ENCODE assay signal across 8 cellular contexts in the genomic region with DNA sequence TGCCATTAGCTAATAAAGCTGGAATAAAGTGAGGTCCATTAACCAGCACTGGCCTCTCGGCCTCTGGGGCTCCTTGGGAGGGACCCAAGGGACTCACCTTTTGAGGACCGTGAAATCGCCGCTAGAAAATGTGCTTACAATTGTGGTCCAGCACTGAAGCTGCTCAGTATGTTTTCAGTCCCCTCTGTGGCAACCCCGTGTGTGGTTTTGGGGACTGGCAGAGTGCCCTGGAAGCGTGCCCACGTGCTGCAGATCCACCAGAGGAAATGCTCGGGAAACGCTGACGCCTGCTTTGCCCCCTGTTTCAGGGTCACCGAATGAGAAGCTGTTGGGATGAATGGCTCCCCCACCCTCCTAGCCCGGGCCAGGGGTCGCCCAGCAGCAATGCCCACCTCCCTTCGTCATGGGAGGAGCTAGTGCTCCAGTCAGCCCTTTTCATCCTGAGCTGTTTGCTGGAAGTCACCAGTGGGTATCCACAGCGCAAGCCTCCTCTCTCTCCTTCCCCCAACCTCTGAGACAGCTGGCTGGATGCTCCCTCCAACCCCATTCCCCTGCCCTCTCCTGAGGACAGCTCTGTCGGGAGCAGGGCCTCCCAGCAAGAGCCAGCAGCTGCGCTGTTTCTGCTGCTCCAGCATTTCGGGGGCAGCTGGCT. TPM values are rescaled to one million over a fixed set of nuclear protein-coding genes. Genes with fewer than 3 reads are reported as not detected.
A peak's percentile ranks its signal among the peaks of the same experiment; 100 is the strongest.
DNase-seq lines count a peak whose midpoint lies in the region; ATAC-seq and TF ChIP-seq lines count a peak whose summit lies in the region.

No MANE protein-coding gene starts in this region.

- H3K4ac ChIP-seq in H9 (ENCODE audit: low read depth, low read length), result no peak overlapping the region

- no peak for TF ChIP-seq EP300 in ovary (IDR thresholded peaks at IDR 0.05)

- WGBS in GM23248 (ENCODE audit: low coverage in 1 of 2, low lambda C conversion rate in 2 of 2, missing lambda C conversion rate in 2 of 2), 2 experiments, result 13 to 14% methylated on average over 18 of the region's 18 CpGs
- WGBS in ovary, 3 donors, result 3 to 6% (median 4%) methylated on average over 18 of the region's 18 CpGs
- WGBS in H9 (ENCODE audit: extremely low coverage, insufficient read length, low lambda C conversion rate), result no CpG with 5 or more reads among the region's 18 CpGs

- no peak overlapping the region for H2BK15ac ChIP-seq in H9 (ENCODE audit: low read depth, low read length)

- H2BK5ac ChIP-seq in H9 (ENCODE audit: insufficient read length, low read length), result no peak overlapping the region

- H2BK12ac ChIP-seq in H9 (ENCODE audit: insufficient read length, low read depth, low read length), result no peak overlapping the region

- no peak overlapping the region for H2BK20ac ChIP-seq in H9 (ENCODE audit: low read depth, low read length, poor library complexity, severe bottlenecking)

- DNase-seq in GM23248 (peak; percentile 78), activated B cell treated with CpG ODN at 0.5 μM for 24 hours (no peak), fibroblast of peridontal ligament (ENCODE audit: extremely low read depth) (peak; percentile 68), ovary (peak; percentile 83 to 90 (median 86)), H9 (no peak)

- H3T11ph ChIP-seq in H9 (ENCODE audit: low read length), result no peak overlapping the region

- H3K23ac ChIP-seq in H9 (ENCODE audit: insufficient read length, low read depth, low read length), result no peak overlapping the region

- H3K27me3 Mint-ChIP-seq in activated B cell treated with CpG ODN at 0.5 μM for 24 hours, result peaks cover 8% of the 10 kb centered on the region
- no peaks in the 10 kb centered on the region for H3K27me3 Mint-ChIP-seq in H9 (ENCODE audit: low read depth)

- H3K79me1 ChIP-seq in H9 (ENCODE audit: insufficient read depth, low read depth, low read length, poor library complexity, severe bottlenecking), result no peaks in the 10 kb centered on the region

- H2BK120ac ChIP-seq in H9 (ENCODE audit: low read depth, low read length, poor library complexity, severe bottlenecking), result no peak overlapping the region

- H3K27ac Mint-ChIP-seq in activated B cell treated with CpG ODN at 0.5 μM for 24 hours (no peak overlapping the region), H9 (no peak overlapping the region)

- no peaks in the 10 kb centered on the region for H3K23me2 ChIP-seq in H9 (ENCODE audit: insufficient read length, low read depth, low read length, poor library complexity, severe bottlenecking)

- H3K4me2 ChIP-seq in GM23248 (ENCODE audit: unreplicated experiment) (peak overlapping the region; percentile 89), H9 (ENCODE audit: insufficient read depth, insufficient read length, low read length) (no peak overlapping the region)

- H3K4me1 Mint-ChIP-seq in activated B cell treated with CpG ODN at 0.5 μM for 24 hours (peaks cover 17% of the 10 kb centered on the region), H9 (peaks cover 14 to 16% of the 10 kb centered on the region in 2 experiments)

- CTCF ChIA-PET in activated B cell treated with CpG ODN at 0.5 μM for 24 hours (lab: Charles Lee), result interaction anchor here (0.9 to 1.7 kb wide), 2 partner anchors 20 to 30 kb away, joined by 3 to 5 read pairs; no protein-coding TSS in a partner anchor

- H3K79me2 ChIP-seq in GM23248 (ENCODE audit: insufficient read depth) (no peaks in the 10 kb centered on the region), H9 (ENCODE audit: insufficient read depth, low read length) (no peaks in the 10 kb centered on the region)

- no peaks in the 10 kb centered on the region for H3K9me3 ChIP-seq in GM23248 (ENCODE audit: low read depth)
- H3K9me3 ChIP-seq in ovary, result no peaks in the 10 kb centered on the region
- H3K9me3 ChIP-seq in H9 (ENCODE audit: control insufficient read depth, low read depth, low read length), result no peaks in the 10 kb centered on the region

- peaks cover 9% of the 10 kb centered on the region; the same call in 1 of the 2 replicates for H3F3A ChIP-seq in GM23248 (ENCODE audit: insufficient read depth)

- no peak for TF ChIP-seq POLR2A in ovary (IDR thresholded peaks at IDR 0.05)

- H4K91ac ChIP-seq in H9 (ENCODE audit: insufficient read length, low read depth, low read length), result no peak overlapping the region

- H4K5ac ChIP-seq in H9 (ENCODE audit: insufficient read length, low read depth, low read length), result no peak overlapping the region

- in situ Hi-C loops in GM23248 (cut with MboI), result no loop called here

- no peak overlapping the region for H3K14ac ChIP-seq in H9 (ENCODE audit: insufficient read depth, low read length)

- H3K56ac ChIP-seq in H9 (ENCODE audit: insufficient read length, low read depth, low read length), result no peak overlapping the region

- H3K4me3 Mint-ChIP-seq in activated B cell treated with CpG ODN at 0.5 μM for 24 hours (peak overlapping the region; percentile 65), H9 (no peak overlapping the region)

- H3K4me1 ChIP-seq in GM23248 (ENCODE audit: insufficient read depth), result peaks cover 12% of the 10 kb centered on the region; the same call in 1 of the 2 replicates
- peaks cover 29% of the 10 kb centered on the region for H3K4me1 ChIP-seq in ovary (ENCODE audit: insufficient read depth)
- H3K4me1 ChIP-seq in H9 (ENCODE audit: insufficient read depth, low read length), result peaks cover 3% of the 10 kb centered on the region; the same call in 1 of the 2 replicates

- H3K9ac ChIP-seq in GM23248, result no peak overlapping the region
- H3K9ac ChIP-seq in H9 (ENCODE audit: extremely low read depth, insufficient read length, low read length), result no peak overlapping the region

- no peak overlapping the region for H4K8ac ChIP-seq in H9 (replicated peaks; ENCODE audit: insufficient read length, low read depth, low read length)

- intact Hi-C loops in activated B cell treated with CpG ODN at 0.5 μM for 24 hours (cut with micrococcal nuclease), result no loop called here
- intact Hi-C loops in ovary (cut with DNase I), result no loop called here

- H3K27ac ChIP-seq in 22Rv1 (peak overlapping the region; percentile 100), GM23248 (peak overlapping the region; percentile 11; the same call in 1 of the 2 replicates), ovary (peak overlapping the region in 1 of 2 donors; percentile 75), H9 (ENCODE audit: insufficient read length, low read depth, low read length) (no peak overlapping the region)

- no peaks in the 10 kb centered on the region for H3K9me2 ChIP-seq in GM23248 (ENCODE audit: insufficient read depth)

- TF ChIP-seq CTCF in 22Rv1 (IDR thresholded peaks at IDR 0.05) (no peak), activated B cell treated with CpG ODN at 0.5 μM for 24 hours (IDR thresholded peaks at IDR 0.05) (no peak), ovary (IDR thresholded peaks at IDR 0.05) (no peak), H9 (conservative IDR thresholded peaks at IDR 0.05) (no peak)

- POLR2A ChIA-PET in activated B cell treated with CpG ODN at 0.5 μM for 24 hours (lab: Charles Lee), result no interaction called here

- peak overlapping the region; percentile 63 for H3K4me3 ChIP-seq in GM23248
- peak overlapping the region; percentile 3 for H3K4me3 ChIP-seq in ovary

- ATAC-seq in activated B cell treated with CpG ODN at 0.5 μM for 24 hours (ENCODE audit: low read depth) (no peak), HG03439 (IDR thresholded peaks at IDR 0.05; ENCODE audit: unreplicated experiment) (no peak), HG03108 (IDR thresholded peaks at IDR 0.05; ENCODE audit: unreplicated experiment) (no peak)

- H4K20me1 ChIP-seq in GM23248 (ENCODE audit: insufficient read depth), result no peaks in the 10 kb centered on the region
- H4K20me1 ChIP-seq in H9 (ENCODE audit: control insufficient read depth, insufficient read depth, insufficient read length), result no peaks in the 10 kb centered on the region

- no peaks in the 10 kb centered on the region for H3K36me3 Mint-ChIP-seq in activated B cell treated with CpG ODN at 0.5 μM for 24 hours (ENCODE audit: low read depth)
- H3K36me3 Mint-ChIP-seq in H9 (ENCODE audit: insufficient read depth in 1 of 3, low read depth in 3 of 3), result no peaks in the 10 kb centered on the region

- H3K36me3 ChIP-seq in GM23248 (ENCODE audit: low read depth) (no peaks in the 10 kb centered on the region), ovary (no peaks in the 10 kb centered on the region)

- H3K27me3 ChIP-seq in GM23248 (replicated peaks; ENCODE audit: insufficient read depth), result no peaks in the 10 kb centered on the region
- H3K27me3 ChIP-seq in ovary, result no peaks in the 10 kb centered on the region
- H3K27me3 ChIP-seq in H9 (ENCODE audit: insufficient read depth, low read length), result no peaks in the 10 kb centered on the region

- H2AFZ ChIP-seq in GM23248 (peak overlapping the region; percentile 55), H9 (ENCODE audit: low read length) (no peak overlapping the region)

- no peak overlapping the region for H2AK5ac ChIP-seq in H9 (ENCODE audit: insufficient read length, low read length)

- H3K18ac ChIP-seq in H9 (ENCODE audit: insufficient read length, low read depth, low read length), result no peak overlapping the region

- H3K9me3 Mint-ChIP-seq in activated B cell treated with CpG ODN at 0.5 μM for 24 hours (no peaks in the 10 kb centered on the region), H9 (no peaks in the 10 kb centered on the region)

RNA-seq across cellular contexts. Expression of a gene that starts 33.1 kb away (rescaled TPM):
- 4.6 and 10.6 TPM in 2 replicates for total RNA-seq in GM23248 (2014; rRNA removed; shearing (Covaris generic))
- 2.0 and 2.4 TPM in 2 replicates for polyA plus RNA-seq in GM23248 (2016; fragmentation: Nextera tagmentation; extraction: Ambion mirVana)
- total RNA-seq in activated B cell treated with CpG ODN at 0.5 μM for 24 hours, result 16.2 and 18.8 TPM in 2 replicates
- total RNA-seq in ovary, result 10 to 100 TPM; 15.0 to 64.8 (median 48.7) TPM
- polyA plus RNA-seq in ovary, result 10 to 100 TPM; 17.9 to 27.5 TPM
- 6.0 and 8.5 TPM in 2 replicates for total RNA-seq in H9 (2021)

RNA-seq across cellular contexts. Expression of a gene that starts 47.8 kb away (rescaled TPM):
- not detected in 2 replicates for total RNA-seq in GM23248 (2014; rRNA removed; shearing (Covaris generic))
- polyA plus RNA-seq in GM23248 (2016; fragmentation: Nextera tagmentation; extraction: Ambion mirVana) (not detected in 2 replicates), ovary (1 to 10 TPM in 1 of 2 donors, under 1 TPM in 1; 0.23 to 1.1 TPM)
- total RNA-seq in activated B cell treated with CpG ODN at 0.5 μM for 24 hours (2.6 and 3.1 TPM in 2 replicates), ovary (1 to 10 TPM in 2 of 7 donors, under 1 TPM in 5; 0.45 to 5.1 (median 0.83) TPM), H9 (2021) (not detected in 2 replicates)

Comparison
In these comparisons a context has a peak if more than half of its experiments do, and no peak if none do; other contexts are left out.
1. DNase-seq: peak in GM23248 (single experiment), fibroblast of peridontal ligament (single experiment) and ovary (5 of 5); none in activated B cell treated with CpG ODN at 0.5 μM for 24 hours (single experiment) and H9 (single experiment).